8 cellular contexts compared by ENCODE assay signal in genomic region chr17:7262192-7263070, GRCh38. TPM values are rescaled to one million over a fixed set of nuclear protein-coding genes. Genes with fewer than 3 reads are reported as not detected.
A peak's percentile ranks its signal among the peaks of the same experiment; 100 is the strongest.
DNase-seq lines count a peak whose midpoint lies in the region; FAIRE-seq and TF ChIP-seq lines count a peak whose summit lies in the region.

A gene with protein sequence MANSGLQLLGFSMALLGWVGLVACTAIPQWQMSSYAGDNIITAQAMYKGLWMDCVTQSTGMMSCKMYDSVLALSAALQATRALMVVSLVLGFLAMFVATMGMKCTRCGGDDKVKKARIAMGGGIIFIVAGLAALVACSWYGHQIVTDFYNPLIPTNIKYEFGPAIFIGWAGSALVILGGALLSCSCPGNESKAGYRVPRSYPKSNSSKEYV (minus strand): TSS chr17:7262478. CDS start chr17:7262043, 435 bp downstream.

- TF ChIP-seq CTCF in neural crest cell (conservative IDR thresholded peaks at IDR 0.05) (no peak), D721Med (IDR thresholded peaks at IDR 0.05; ENCODE audit: insufficient read depth, missing control alignments) (no peak)

- no peak for FAIRE-seq in D721Med (lab: Jason Lieb, UNC)

- no peaks in the 10 kb centered on the region for H3K9me3 Mint-ChIP-seq in neural crest cell

- peak; percentile 96 for DNase-seq in NCI-H510A (lab: John Stamatoyannopoulos, UW)
- no peak for DNase-seq in neural crest cell (ENCODE audit: low read depth, low spot score)
- no peak for DNase-seq in stimulated activated CD4-positive, alpha-beta T cell treated with anti-CD3 and anti-CD28 coated beads, Interleukin-4, amount 100 ng/mL, for 4 hours
- DNase-seq in D721Med (ENCODE audit: insufficient read length, low spot score), result no peak
- DNase-seq in A172 (ENCODE audit: low spot score), result no peak
- DNase-seq in 8988T, result no peak

- H3K4me3 ChIP-seq in GM08714 (ENCODE audit: low read length), result peak within 1 kb of the TSS; percentile 11; the same call in 1 of the 2 replicates

- no peak within 1 kb of the TSS for H3K27ac Mint-ChIP-seq in neural crest cell (ENCODE audit: unreplicated experiment)

- in situ Hi-C loops in endometrial microvascular endothelial cells (cut with HindIII; ENCODE audit: inconsistent ontology term, low pct_unique_long_range_greater_than_20kb, low sequenced_read_pairs), result no loop called here

- peaks cover 6% of the 10 kb centered on the region for H3K36me3 Mint-ChIP-seq in neural crest cell (ENCODE audit: low read depth)

- peaks cover 13% of the 10 kb centered on the region for H3K4me1 Mint-ChIP-seq in neural crest cell

- H3K4me3 Mint-ChIP-seq in neural crest cell, result peak within 1 kb of the TSS; percentile 44

- peaks cover 85% of the 10 kb centered on the region for H3K27me3 Mint-ChIP-seq in neural crest cell (ENCODE audit: low read depth)

RNA-seq across cellular contexts. Expression of the gene that starts here (rescaled TPM):
- total RNA-seq in endometrial microvascular endothelial cells (ENCODE audit: inconsistent ontology term), result 16.4 TPM
- total RNA-seq in neural crest cell, result not detected in 2 replicates
- total RNA-seq in A172 (2014; rRNA removed; shearing (Covaris generic)), result 1.2 TPM in 1 of 2 replicates, not detected in the other
